In the genomic region with DNA sequence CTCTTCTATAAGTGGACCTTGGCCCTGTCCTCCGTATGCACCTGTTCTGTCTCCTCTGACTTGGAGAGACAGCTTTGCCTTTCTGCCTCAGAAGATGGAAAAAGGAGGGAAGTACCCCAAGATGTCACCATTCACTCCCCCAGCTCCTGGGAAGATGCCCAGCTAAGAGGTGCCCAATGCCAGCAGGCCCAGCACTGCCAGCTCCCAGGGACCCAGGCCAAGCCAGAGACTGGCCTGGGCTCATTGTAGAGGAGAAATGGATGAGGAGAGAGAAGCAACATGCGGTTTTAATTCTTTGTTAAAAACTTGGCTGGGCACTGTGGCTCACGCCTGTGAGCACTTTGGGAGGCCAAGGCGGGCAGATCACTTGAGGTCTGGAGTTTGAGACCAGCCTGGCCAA, we compare ENCODE assay signal across 16 cellular contexts.
DNase-seq lines count a peak whose midpoint lies in the region; ATAC-seq and TF ChIP-seq lines count a peak whose summit lies in the region.
"Had no signal": no experiment of that assay in that cellular context is flagged by ENCODE, and none has a peak within 500 bp of the region (broad histone marks: within the 10 kb centered on the region; RNA-seq: fewer than 3 reads in every experiment).

No MANE protein-coding gene starts in this region.

- in situ Hi-C loops in G401 (cut with HindIII; ENCODE audit: low sequenced_read_pairs), result no loop called here

- no peak overlapping the region for H3K4me3 ChIP-seq in tibial artery
- H3K4me3 ChIP-seq: A549, BLaER1, K562 had no signal

- ATAC-seq in HG03045 (IDR thresholded peaks at IDR 0.05; ENCODE audit: unreplicated experiment), result no peak
- ATAC-seq: A549, K562 had no signal

- peaks cover 0 to 42% of the 10 kb centered on the region in 2 donors for H3K27me3 ChIP-seq in tibial artery
- H3K27me3 ChIP-seq: BLaER1 had no signal

- DNase-seq in G401 (ENCODE audit: low spot score) (peak; percentile 28), cerebellum (ENCODE audit: low spot score) (peak; percentile 32), medulla oblongata (ENCODE audit: extremely low spot score) (peak; percentile 76), putamen (ENCODE audit: low spot score) (peak; percentile 15), OCI-M2 (lab: John Stamatoyannopoulos, UW; ENCODE audit: unreplicated experiment) (no peak), tibial artery (no peak), NCI-H2171 (lab: John Stamatoyannopoulos, UW) (no peak)
- DNase-seq: Calu3; CD4-positive, CD25-positive, alpha-beta regulatory T cell; DMS79; HCEC 1CT; HFFc6 had no signal

- intact Hi-C loops in tibial artery (cut with DNase I; ENCODE audit: low total_unique reads), result no loop called here

- no peaks in the 10 kb centered on the region for H3K4me1 ChIP-seq in tibial artery
- H3K4me1 ChIP-seq: A549, BLaER1 had no signal

- no peak overlapping the region for H3K27ac ChIP-seq in tibial artery
- H3K27ac ChIP-seq: A549, BLaER1 had no signal

- H3K36me3 ChIP-seq in tibial artery, result no peaks in the 10 kb centered on the region
- H3K36me3 ChIP-seq: BLaER1 had no signal

- H3K9me3 ChIP-seq in tibial artery, result no peaks in the 10 kb centered on the region
- H3K9me3 ChIP-seq: A549, BLaER1 had no signal

- no peak for TF ChIP-seq CTCF in tibial artery (IDR thresholded peaks at IDR 0.05)

Comparison
In these comparisons a context has a peak if more than half of its experiments do, and no peak if none do; other contexts are left out.
1. DNase-seq: peak in G401 (single experiment), cerebellum (single experiment), medulla oblongata (single experiment) and putamen (single experiment); none in OCI-M2 (single experiment), tibial artery (0 of 2) and NCI-H2171 (single experiment).